Comparison of ENCODE assay signal across 20 cellular contexts in genomic region chr2:111986116-111986900, GRCh38.
A peak's percentile ranks its signal among the peaks of the same experiment; 100 is the strongest.
DNase-seq lines count a peak whose midpoint lies in the region; ATAC-seq and TF ChIP-seq lines count a peak whose summit lies in the region.
"Had no signal": no experiment of that assay in that cellular context is flagged by ENCODE, and none has a peak within 500 bp of the region (broad histone marks: within the 10 kb centered on the region; RNA-seq: fewer than 3 reads in every experiment).

No MANE protein-coding gene starts in this region.

- ATAC-seq in GM21423 (IDR thresholded peaks at IDR 0.05; ENCODE audit: unreplicated experiment): no peak
- ATAC-seq: left cardiac atrium, T-cell had no signal

- TF ChIP-seq RAD21 in neural cell (conservative IDR thresholded peaks at IDR 0.05): no peak

- H3K27ac ChIP-seq in ectodermal cell (ENCODE audit: insufficient read depth, low read depth, low read length, poor library complexity, severe bottlenecking) (peak overlapping the region; percentile 88), neural cell (ENCODE audit: low read length) (no peak overlapping the region), OCI-LY7 (ENCODE audit: low read depth, low read length, poor library complexity, severe bottlenecking) (no peak overlapping the region)
- H3K27ac ChIP-seq: esophagus muscularis mucosa, PC-9, stomach, vagina had no signal

- 33 to 42% methylated on average over 6 of the region's 6 CpGs for WGBS in ectodermal cell, 2 experiments

- H4K20me1 ChIP-seq in neural cell (ENCODE audit: insufficient read depth): no peaks in the 10 kb centered on the region
- no peaks in the 10 kb centered on the region for H4K20me1 ChIP-seq in OCI-LY7 (ENCODE audit: insufficient read depth, low read length)

- peak overlapping the region; percentile 21 for H2AFZ ChIP-seq in neural cell (ENCODE audit: low read depth, low read length)
- H2AFZ ChIP-seq in OCI-LY7 (ENCODE audit: low read length): no peak overlapping the region
- H2AFZ ChIP-seq: PC-9 had no signal

- no TSS peak for BruUV-seq in OCI-LY7 (replicated peaks; lab: Mats Ljungman, UMichigan)

- H3K4me2 ChIP-seq in neural cell (ENCODE audit: low read length) (no peak overlapping the region), OCI-LY7 (ENCODE audit: low read length) (no peak overlapping the region)
- H3K4me2 ChIP-seq: PC-9 had no signal

- no peak for TF ChIP-seq EP300 in neural cell (conservative IDR thresholded peaks at IDR 0.05; ENCODE audit: poor library complexity, severe bottlenecking)

- DNase-seq in EH (ENCODE audit: low read depth) (peak; percentile 2), NCI-H2227 (lab: John Stamatoyannopoulos, UW; ENCODE audit: unreplicated experiment) (peak; percentile 75), OCI-LY7 (ENCODE audit: low spot score) (no peak), GM19240 (ENCODE audit: insufficient read length, low spot score) (no peak)
- no peak for DNase-seq in activated CD4-positive, alpha-beta T cell treated with anti-CD3 and anti-CD28 coated beads for 48 hours
- DNase-seq: activated effector memory CD4-positive, alpha-beta T cell treated with anti-CD3 and anti-CD28 coated beads, Interleukin-2, amount 50 U/mL, for 16 hours; dermis blood vessel endothelial cell; hippocampal formation; left cardiac atrium; NCI-H146; NCI-H446 treated with DMSO at 0.1 percent for 48 hours; PC-9; stimulated activated CD4-positive, alpha-beta T cell treated with anti-CD3 and anti-CD28 coated beads, Interleukin-15, amount 100 ng/mL, for 24 hours; stomach; T-cell had no signal

- H3K4me3 ChIP-seq in ectodermal cell (ENCODE audit: insufficient read depth, low read depth, low read length) (no peak overlapping the region), neural cell (ENCODE audit: low read length) (no peak overlapping the region), OCI-LY7 (ENCODE audit: low read depth, low read length, poor library complexity, severe bottlenecking) (no peak overlapping the region)
- H3K4me3 ChIP-seq: esophagus muscularis mucosa, PC-9, stomach, vagina had no signal

- TF ChIP-seq CTCF in neural cell (IDR thresholded peaks at IDR 0.05; ENCODE audit: poor library complexity, severe bottlenecking): no peak
- no peak for TF ChIP-seq CTCF in OCI-LY7 (conservative IDR thresholded peaks at IDR 0.05; ENCODE audit: low read length)

- intact Hi-C loops in OCI-LY7 (cut with micrococcal nuclease; ENCODE audit: unreplicated experiment): no loop called here

- H3K4me1 ChIP-seq in ectodermal cell (ENCODE audit: control insufficient read depth, insufficient read depth, low read length) (peaks cover 27% of the 10 kb centered on the region), OCI-LY7 (ENCODE audit: insufficient read depth, low read length, poor library complexity, severe bottlenecking) (no peaks in the 10 kb centered on the region)
- H3K4me1 ChIP-seq: esophagus muscularis mucosa, stomach had no signal

- H3K9me2 ChIP-seq in neural cell (ENCODE audit: insufficient read depth, low read length) (no peaks in the 10 kb centered on the region), OCI-LY7 (ENCODE audit: insufficient read depth, low read length) (no peaks in the 10 kb centered on the region)

- H3K27me3 ChIP-seq in ectodermal cell (ENCODE audit: control insufficient read depth, insufficient read depth, low read length, poor library complexity, severe bottlenecking) (no peaks in the 10 kb centered on the region), neural cell (ENCODE audit: insufficient read depth, low read depth, low read length) (no peaks in the 10 kb centered on the region)
- H3K27me3 ChIP-seq: esophagus muscularis mucosa, stomach, vagina had no signal

- CTCF ChIA-PET in OCI-LY7 (lab: Charles Lee; ENCODE audit: unreplicated experiment): no interaction called here

- H3K36me3 ChIP-seq in ectodermal cell (ENCODE audit: control insufficient read depth, insufficient read depth, low read length) (no peaks in the 10 kb centered on the region), neural cell (ENCODE audit: insufficient read depth, low read length) (no peaks in the 10 kb centered on the region), OCI-LY7 (ENCODE audit: insufficient read depth, low read length) (no peaks in the 10 kb centered on the region)

- H3K9ac ChIP-seq in neural cell (ENCODE audit: low read length): no peak overlapping the region

- POLR2A ChIA-PET in OCI-LY7 (lab: Charles Lee): interaction anchor here (0.6 kb wide), 1 partner anchor 12 kb away, joined by 5 read pairs; no protein-coding TSS in a partner anchor

- H3K9me3 ChIP-seq in ectodermal cell (ENCODE audit: control insufficient read depth, low read length) (no peaks in the 10 kb centered on the region), neural cell (ENCODE audit: low read length) (no peaks in the 10 kb centered on the region), OCI-LY7 (ENCODE audit: low read length) (no peaks in the 10 kb centered on the region)
- H3K9me3 ChIP-seq: esophagus muscularis mucosa, stomach, vagina had no signal

- H3K79me2 ChIP-seq in neural cell (replicated peaks; ENCODE audit: insufficient read depth, low read length) (no peaks in the 10 kb centered on the region), OCI-LY7 (ENCODE audit: insufficient read depth, low read depth, low read length) (no peaks in the 10 kb centered on the region)

- H3F3A ChIP-seq in neural cell (ENCODE audit: insufficient read depth, low read length, poor library complexity, severe bottlenecking): no peaks in the 10 kb centered on the region

TF ChIP-seq in neural cell, 6 proteins besides CTCF, POLR2A, EP300 and RAD21:
- TF ChIP-seq SMC3 (conservative IDR thresholded peaks at IDR 0.05; ENCODE audit: poor library complexity): no peak
- no peak for TF ChIP-seq EZH2 (IDR thresholded peaks at IDR 0.05; ENCODE audit: borderline replicate concordance, insufficient read depth, low read length, poor library complexity, severe bottlenecking)
- TF ChIP-seq, protein P1, sequence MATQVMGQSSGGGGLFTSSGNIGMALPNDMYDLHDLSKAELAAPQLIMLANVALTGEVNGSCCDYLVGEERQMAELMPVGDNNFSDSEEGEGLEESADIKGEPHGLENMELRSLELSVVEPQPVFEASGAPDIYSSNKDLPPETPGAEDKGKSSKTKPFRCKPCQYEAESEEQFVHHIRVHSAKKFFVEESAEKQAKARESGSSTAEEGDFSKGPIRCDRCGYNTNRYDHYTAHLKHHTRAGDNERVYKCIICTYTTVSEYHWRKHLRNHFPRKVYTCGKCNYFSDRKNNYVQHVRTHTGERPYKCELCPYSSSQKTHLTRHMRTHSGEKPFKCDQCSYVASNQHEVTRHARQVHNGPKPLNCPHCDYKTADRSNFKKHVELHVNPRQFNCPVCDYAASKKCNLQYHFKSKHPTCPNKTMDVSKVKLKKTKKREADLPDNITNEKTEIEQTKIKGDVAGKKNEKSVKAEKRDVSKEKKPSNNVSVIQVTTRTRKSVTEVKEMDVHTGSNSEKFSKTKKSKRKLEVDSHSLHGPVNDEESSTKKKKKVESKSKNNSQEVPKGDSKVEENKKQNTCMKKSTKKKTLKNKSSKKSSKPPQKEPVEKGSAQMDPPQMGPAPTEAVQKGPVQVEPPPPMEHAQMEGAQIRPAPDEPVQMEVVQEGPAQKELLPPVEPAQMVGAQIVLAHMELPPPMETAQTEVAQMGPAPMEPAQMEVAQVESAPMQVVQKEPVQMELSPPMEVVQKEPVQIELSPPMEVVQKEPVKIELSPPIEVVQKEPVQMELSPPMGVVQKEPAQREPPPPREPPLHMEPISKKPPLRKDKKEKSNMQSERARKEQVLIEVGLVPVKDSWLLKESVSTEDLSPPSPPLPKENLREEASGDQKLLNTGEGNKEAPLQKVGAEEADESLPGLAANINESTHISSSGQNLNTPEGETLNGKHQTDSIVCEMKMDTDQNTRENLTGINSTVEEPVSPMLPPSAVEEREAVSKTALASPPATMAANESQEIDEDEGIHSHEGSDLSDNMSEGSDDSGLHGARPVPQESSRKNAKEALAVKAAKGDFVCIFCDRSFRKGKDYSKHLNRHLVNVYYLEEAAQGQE (IDR thresholded peaks at IDR 0.05; ENCODE audit: borderline replicate concordance): no peak
- TF ChIP-seq TAF1 (IDR thresholded peaks at IDR 0.05; ENCODE audit: low read depth): no peak
- no peak for TF ChIP-seq POLR2AphosphoS5 (IDR thresholded peaks at IDR 0.05)
- no peak for TF ChIP-seq MXI1 (conservative IDR thresholded peaks at IDR 0.05; ENCODE audit: poor library complexity, severe bottlenecking)

Comparison
In these comparisons a context has a peak if more than half of its experiments do, and no peak if none do; other contexts are left out.
1. DNase-seq: peak in EH (single experiment) and NCI-H2227 (single experiment); none in activated CD4-positive, alpha-beta T cell treated with anti-CD3 and anti-CD28 coated beads for 48 hours (single experiment), OCI-LY7 (single experiment) and GM19240 (single experiment).